ENCODE assay signal across 1 cellular context in the genomic region with DNA sequence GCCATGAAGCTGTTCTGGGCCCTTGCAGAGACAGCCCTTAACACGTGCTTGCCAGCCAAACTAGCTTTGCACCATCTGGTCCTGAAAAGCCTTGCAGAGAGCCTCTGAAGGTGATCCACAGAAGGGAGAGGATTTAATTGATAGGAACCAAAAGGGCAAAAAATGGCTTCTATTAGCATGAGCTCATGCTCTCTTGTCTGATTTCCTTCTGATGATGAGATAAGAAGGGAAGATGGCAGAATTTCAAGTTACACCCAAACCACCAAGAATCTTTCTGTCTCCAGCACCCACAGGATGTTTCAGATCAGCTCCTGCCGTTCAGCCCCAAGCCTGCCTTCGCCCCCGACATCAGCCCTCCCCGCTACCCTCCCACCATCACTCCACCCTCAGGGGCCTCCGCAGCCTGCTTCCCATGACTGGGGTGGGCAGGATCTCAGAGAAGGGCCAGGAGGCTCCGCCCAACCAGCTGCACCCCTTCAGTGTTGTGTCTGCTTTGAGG.
A peak's percentile ranks its signal among the peaks of the same experiment; 100 is the strongest.
TF ChIP-seq lines count a peak whose summit lies in the region.

No MANE protein-coding gene starts in this region.

TF ChIP-seq in SK-N-SH, 30 proteins besides CTCF, POLR2A, EP300 and RAD21 (continued from another document):
- no peak for TF ChIP-seq NRF1 (IDR thresholded peaks at IDR 0.05; ENCODE audit: low read depth, low read length)
- TF ChIP-seq NFIC (IDR thresholded peaks at IDR 0.05; ENCODE audit: borderline replicate concordance): peak; percentile 68
- 0 out of 2 replicates have a peak, but pooled peaks have one; percentile 20 for TF ChIP-seq POLR2AphosphoS5 (IDR thresholded peaks at IDR 0.05; ENCODE audit: low read depth, low read length)
- TF ChIP-seq, protein P1, sequence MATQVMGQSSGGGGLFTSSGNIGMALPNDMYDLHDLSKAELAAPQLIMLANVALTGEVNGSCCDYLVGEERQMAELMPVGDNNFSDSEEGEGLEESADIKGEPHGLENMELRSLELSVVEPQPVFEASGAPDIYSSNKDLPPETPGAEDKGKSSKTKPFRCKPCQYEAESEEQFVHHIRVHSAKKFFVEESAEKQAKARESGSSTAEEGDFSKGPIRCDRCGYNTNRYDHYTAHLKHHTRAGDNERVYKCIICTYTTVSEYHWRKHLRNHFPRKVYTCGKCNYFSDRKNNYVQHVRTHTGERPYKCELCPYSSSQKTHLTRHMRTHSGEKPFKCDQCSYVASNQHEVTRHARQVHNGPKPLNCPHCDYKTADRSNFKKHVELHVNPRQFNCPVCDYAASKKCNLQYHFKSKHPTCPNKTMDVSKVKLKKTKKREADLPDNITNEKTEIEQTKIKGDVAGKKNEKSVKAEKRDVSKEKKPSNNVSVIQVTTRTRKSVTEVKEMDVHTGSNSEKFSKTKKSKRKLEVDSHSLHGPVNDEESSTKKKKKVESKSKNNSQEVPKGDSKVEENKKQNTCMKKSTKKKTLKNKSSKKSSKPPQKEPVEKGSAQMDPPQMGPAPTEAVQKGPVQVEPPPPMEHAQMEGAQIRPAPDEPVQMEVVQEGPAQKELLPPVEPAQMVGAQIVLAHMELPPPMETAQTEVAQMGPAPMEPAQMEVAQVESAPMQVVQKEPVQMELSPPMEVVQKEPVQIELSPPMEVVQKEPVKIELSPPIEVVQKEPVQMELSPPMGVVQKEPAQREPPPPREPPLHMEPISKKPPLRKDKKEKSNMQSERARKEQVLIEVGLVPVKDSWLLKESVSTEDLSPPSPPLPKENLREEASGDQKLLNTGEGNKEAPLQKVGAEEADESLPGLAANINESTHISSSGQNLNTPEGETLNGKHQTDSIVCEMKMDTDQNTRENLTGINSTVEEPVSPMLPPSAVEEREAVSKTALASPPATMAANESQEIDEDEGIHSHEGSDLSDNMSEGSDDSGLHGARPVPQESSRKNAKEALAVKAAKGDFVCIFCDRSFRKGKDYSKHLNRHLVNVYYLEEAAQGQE (IDR thresholded peaks at IDR 0.05; ENCODE audit: low read depth, low read length): no peak
- TF ChIP-seq, protein P2, sequence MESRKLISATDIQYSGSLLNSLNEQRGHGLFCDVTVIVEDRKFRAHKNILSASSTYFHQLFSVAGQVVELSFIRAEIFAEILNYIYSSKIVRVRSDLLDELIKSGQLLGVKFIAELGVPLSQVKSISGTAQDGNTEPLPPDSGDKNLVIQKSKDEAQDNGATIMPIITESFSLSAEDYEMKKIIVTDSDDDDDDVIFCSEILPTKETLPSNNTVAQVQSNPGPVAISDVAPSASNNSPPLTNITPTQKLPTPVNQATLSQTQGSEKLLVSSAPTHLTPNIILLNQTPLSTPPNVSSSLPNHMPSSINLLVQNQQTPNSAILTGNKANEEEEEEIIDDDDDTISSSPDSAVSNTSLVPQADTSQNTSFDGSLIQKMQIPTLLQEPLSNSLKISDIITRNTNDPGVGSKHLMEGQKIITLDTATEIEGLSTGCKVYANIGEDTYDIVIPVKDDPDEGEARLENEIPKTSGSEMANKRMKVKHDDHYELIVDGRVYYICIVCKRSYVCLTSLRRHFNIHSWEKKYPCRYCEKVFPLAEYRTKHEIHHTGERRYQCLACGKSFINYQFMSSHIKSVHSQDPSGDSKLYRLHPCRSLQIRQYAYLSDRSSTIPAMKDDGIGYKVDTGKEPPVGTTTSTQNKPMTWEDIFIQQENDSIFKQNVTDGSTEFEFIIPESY (IDR thresholded peaks at IDR 0.05; ENCODE audit: borderline replicate concordance, low read depth): no peak
- TF ChIP-seq ELF1 (IDR thresholded peaks at IDR 0.05): no peak
- no peak for TF ChIP-seq CHD2 (IDR thresholded peaks at IDR 0.05; ENCODE audit: low read length, partially characterized antibody)
- TF ChIP-seq, protein P3, sequence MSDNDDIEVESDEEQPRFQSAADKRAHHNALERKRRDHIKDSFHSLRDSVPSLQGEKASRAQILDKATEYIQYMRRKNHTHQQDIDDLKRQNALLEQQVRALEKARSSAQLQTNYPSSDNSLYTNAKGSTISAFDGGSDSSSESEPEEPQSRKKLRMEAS (IDR thresholded peaks at IDR 0.05; ENCODE audit: low read depth): peak; percentile 80
- TF ChIP-seq RCOR1 (IDR thresholded peaks at IDR 0.05; ENCODE audit: low read length): no peak
- TF ChIP-seq SIN3A (IDR thresholded peaks at IDR 0.05; ENCODE audit: borderline replicate concordance, low read depth, low read length): no peak
- TF ChIP-seq, protein P4, sequence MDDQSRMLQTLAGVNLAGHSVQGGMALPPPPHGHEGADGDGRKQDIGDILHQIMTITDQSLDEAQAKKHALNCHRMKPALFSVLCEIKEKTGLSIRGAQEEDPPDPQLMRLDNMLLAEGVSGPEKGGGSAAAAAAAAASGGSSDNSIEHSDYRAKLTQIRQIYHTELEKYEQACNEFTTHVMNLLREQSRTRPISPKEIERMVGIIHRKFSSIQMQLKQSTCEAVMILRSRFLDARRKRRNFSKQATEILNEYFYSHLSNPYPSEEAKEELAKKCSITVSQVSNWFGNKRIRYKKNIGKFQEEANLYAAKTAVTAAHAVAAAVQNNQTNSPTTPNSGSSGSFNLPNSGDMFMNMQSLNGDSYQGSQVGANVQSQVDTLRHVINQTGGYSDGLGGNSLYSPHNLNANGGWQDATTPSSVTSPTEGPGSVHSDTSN (IDR thresholded peaks at IDR 0.05): peak; percentile 63
- no peak for TF ChIP-seq GATA2 (CRISPR knock-in tag; IDR thresholded peaks at IDR 0.05)
- TF ChIP-seq, protein P5, sequence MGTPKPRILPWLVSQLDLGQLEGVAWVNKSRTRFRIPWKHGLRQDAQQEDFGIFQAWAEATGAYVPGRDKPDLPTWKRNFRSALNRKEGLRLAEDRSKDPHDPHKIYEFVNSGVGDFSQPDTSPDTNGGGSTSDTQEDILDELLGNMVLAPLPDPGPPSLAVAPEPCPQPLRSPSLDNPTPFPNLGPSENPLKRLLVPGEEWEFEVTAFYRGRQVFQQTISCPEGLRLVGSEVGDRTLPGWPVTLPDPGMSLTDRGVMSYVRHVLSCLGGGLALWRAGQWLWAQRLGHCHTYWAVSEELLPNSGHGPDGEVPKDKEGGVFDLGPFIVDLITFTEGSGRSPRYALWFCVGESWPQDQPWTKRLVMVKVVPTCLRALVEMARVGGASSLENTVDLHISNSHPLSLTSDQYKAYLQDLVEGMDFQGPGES (IDR thresholded peaks at IDR 0.05; ENCODE audit: low read depth, low read length): no peak
- TF ChIP-seq MXI1 (IDR thresholded peaks at IDR 0.05; ENCODE audit: low read depth, low read length): no peak
- TF ChIP-seq JUND (IDR thresholded peaks at IDR 0.05): peak; percentile 68
- TF ChIP-seq YY1 (IDR thresholded peaks at IDR 0.05; ENCODE audit: low read depth): no peak
- no peak for TF ChIP-seq GABPA (IDR thresholded peaks at IDR 0.05; ENCODE audit: low read depth)
- TF ChIP-seq, protein P6, sequence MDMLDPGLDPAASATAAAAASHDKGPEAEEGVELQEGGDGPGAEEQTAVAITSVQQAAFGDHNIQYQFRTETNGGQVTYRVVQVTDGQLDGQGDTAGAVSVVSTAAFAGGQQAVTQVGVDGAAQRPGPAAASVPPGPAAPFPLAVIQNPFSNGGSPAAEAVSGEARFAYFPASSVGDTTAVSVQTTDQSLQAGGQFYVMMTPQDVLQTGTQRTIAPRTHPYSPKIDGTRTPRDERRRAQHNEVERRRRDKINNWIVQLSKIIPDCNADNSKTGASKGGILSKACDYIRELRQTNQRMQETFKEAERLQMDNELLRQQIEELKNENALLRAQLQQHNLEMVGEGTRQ (IDR thresholded peaks at IDR 0.05; ENCODE audit: borderline replicate concordance, low read depth, low read length): no peak
- 0 out of 2 replicates have a peak, but pooled peaks have one; percentile 15 for TF ChIP-seq RXRA (IDR thresholded peaks at IDR 0.05; ENCODE audit: borderline replicate concordance, low read depth)
- TF ChIP-seq RFX5 (IDR thresholded peaks at IDR 0.05; ENCODE audit: low read length): no peak
- no peak for TF ChIP-seq TAF1 (IDR thresholded peaks at IDR 0.05; ENCODE audit: borderline replicate concordance, low read depth, low read length)
- TF ChIP-seq FOXM1 (IDR thresholded peaks at IDR 0.05; ENCODE audit: low read depth): no peak
- no peak for TF ChIP-seq EZH2phosphoT487 (IDR thresholded peaks at IDR 0.05; ENCODE audit: borderline replicate concordance, low read depth)
